In the genomic region with DNA sequence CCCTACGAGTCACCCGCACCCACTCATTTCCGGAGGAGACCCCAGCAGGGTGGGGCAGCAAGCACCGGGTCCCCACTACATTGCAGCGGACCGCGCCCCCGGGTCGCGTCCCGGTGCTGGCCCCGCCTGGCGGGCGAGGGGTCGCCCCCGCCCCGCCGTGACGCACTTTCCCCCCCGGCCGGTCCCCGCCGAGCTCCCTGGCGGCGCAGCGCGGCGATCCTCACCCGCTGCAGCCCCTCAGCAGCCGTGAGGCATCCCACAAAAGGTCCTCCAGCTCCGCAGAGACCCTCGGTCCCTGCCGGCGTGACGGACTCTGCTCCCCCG, we compare ENCODE assay signal across 8 cellular contexts.
DNase-seq lines count a peak whose midpoint lies in the region; ATAC-seq, FAIRE-seq and TF ChIP-seq lines count a peak whose summit lies in the region.

No MANE protein-coding gene starts in this region.

- H3K4me3 ChIP-seq in HFF-Myc (replicated peaks; ENCODE audit: low read depth, low read length) = peak overlapping the region; percentile 52
- peak overlapping the region; percentile 78 for H3K4me3 ChIP-seq in PC-3 (ENCODE audit: low read length)
- H3K4me3 ChIP-seq in bronchial epithelial cell (ENCODE audit: low read depth, low read length) = peak overlapping the region; percentile 55

- H3K27me3 ChIP-seq in PC-3 (ENCODE audit: low read length) = no peaks in the 10 kb centered on the region
- H3K27me3 ChIP-seq in bronchial epithelial cell (ENCODE audit: control insufficient read depth, insufficient read depth, low read length) = no peaks in the 10 kb centered on the region

- H3K4me1 ChIP-seq in PC-3 (ENCODE audit: insufficient read depth, low read length) = peaks cover 18% of the 10 kb centered on the region; the same call in 1 of the 2 replicates

- peak overlapping the region; percentile 91 for H2AFZ ChIP-seq in PC-3 (ENCODE audit: low read length)

- no peak for TF ChIP-seq POLR2A in GM18505 (IDR thresholded peaks at IDR 0.05; ENCODE audit: borderline replicate concordance, extremely low read depth, insufficient read depth, insufficient read length)

- ATAC-seq in GM18505 (IDR thresholded peaks at IDR 0.05; ENCODE audit: unreplicated experiment) (peak; percentile 42), PC-3 (peak; percentile 25), left colon (peak; percentile 24)

- TF ChIP-seq CTCF in HFF-Myc (IDR thresholded peaks at IDR 0.05; ENCODE audit: low read depth, low read length, missing control alignments) (no peak), PC-3 (conservative IDR thresholded peaks at IDR 0.05; ENCODE audit: low read depth, low read length) (no peak), bronchial epithelial cell (IDR thresholded peaks at IDR 0.05; ENCODE audit: insufficient read depth, low read length, severe bottlenecking) (no peak)

- BruUV-seq in PC-3 (replicated peaks; lab: Mats Ljungman, UMichigan) = no TSS peak

- H3K9me2 ChIP-seq in PC-3 (replicated peaks; ENCODE audit: low read length) = no peaks in the 10 kb centered on the region

- peaks cover 51% of the 10 kb centered on the region for H3K79me2 ChIP-seq in PC-3 (ENCODE audit: low read length)

- intact Hi-C loops in PC-3 (cut with micrococcal nuclease) = loop anchor here (2.0 to 10.0 kb wide), 4 partner anchors 104 to 853 kb away; a partner anchor contains a TSS
- intact Hi-C loops in left colon (cut with DNase I, micrococcal nuclease) = loop anchor here in 1 of 2 donors (5.0 kb wide), 1 partner anchor 84 kb away; no protein-coding TSS in a partner anchor

- no peak overlapping the region for H3K27ac ChIP-seq in PC-3 (ENCODE audit: low read length)

- POLR2A ChIA-PET in PC-3 (lab: Charles Lee; ENCODE audit: unreplicated experiment) = interaction anchor here (0.6 to 0.7 kb wide), 3 partner anchors 22 to 794 kb away, joined by 3 to 12 read pairs (median 4); no protein-coding TSS in a partner anchor

- peak overlapping the region; percentile 47 for H3K9ac ChIP-seq in PC-3 (ENCODE audit: low read length)

- H3K36me3 ChIP-seq in PC-3 (ENCODE audit: low read depth, low read length) = no peaks in the 10 kb centered on the region
- no peaks in the 10 kb centered on the region for H3K36me3 ChIP-seq in bronchial epithelial cell (ENCODE audit: control insufficient read depth, insufficient read depth, low read length)

- H3F3A ChIP-seq in PC-3 (ENCODE audit: low read length, unreplicated experiment) = no peaks in the 10 kb centered on the region

- FAIRE-seq in bronchial epithelial cell (lab: Jason Lieb, UNC) = no peak

- H3K4me2 ChIP-seq in PC-3 (ENCODE audit: low read length) = peak overlapping the region; percentile 93

- DNase-seq in HFF-Myc (ENCODE audit: extremely low read depth, low read depth) = no peak
- DNase-seq in PC-3 = peak; percentile 38
- DNase-seq in bronchial epithelial cell (ENCODE audit: low read depth) = no peak
- no peak for DNase-seq in left colon
- DNase-seq in stimulated activated naive CD4-positive, alpha-beta T cell treated with Interleukin-2 at 50 U/mL for 16 hours (lab: John Stamatoyannopoulos, UW) = peak; percentile 7
- DNase-seq in SKM-1 (lab: John Stamatoyannopoulos, UW; ENCODE audit: unreplicated experiment) = no peak
- no peak for DNase-seq in HuH-7 (ENCODE audit: low spot score)

- H4K20me1 ChIP-seq in PC-3 (ENCODE audit: low read length) = no peaks in the 10 kb centered on the region; the same call in 1 of the 2 replicates

- CTCF ChIA-PET in PC-3 (lab: Charles Lee) = interaction anchor here (0.6 to 2.2 kb wide), 10 partner anchors 78 to 1833 kb away, joined by 3 to 19 read pairs (median 4); no protein-coding TSS in a partner anchor

- H3K9me3 ChIP-seq in PC-3 (ENCODE audit: low read length) = no peaks in the 10 kb centered on the region

Comparison
In these comparisons a context has a peak if more than half of its experiments do, and no peak if none do; other contexts are left out.
1. DNase-seq: peak in PC-3 (single experiment) and stimulated activated naive CD4-positive, alpha-beta T cell treated with Interleukin-2 at 50 U/mL for 16 hours (single experiment); none in HFF-Myc (single experiment), bronchial epithelial cell (single experiment), left colon (0 of 2), SKM-1 (single experiment) and HuH-7 (single experiment).
2. Peak in every context shown above with its lines, with median percentiles within 50 percentile points of each other: ATAC-seq and H3K4me3 ChIP-seq.